Comparison of ENCODE assay signal across 9 cellular contexts in genomic region chr19:56875717-56876116, GRCh38. TPM values are rescaled to one million over a fixed set of nuclear protein-coding genes. Genes with fewer than 3 reads are reported as not detected.
"Had no signal": no experiment of that assay in that cellular context is flagged by ENCODE, and none has a peak within 500 bp of the region (broad histone marks: within the 10 kb centered on the region; RNA-seq: fewer than 3 reads in every experiment).

No MANE protein-coding gene starts in this region.

- H3K4me3 ChIP-seq: GM12878 had no signal

- FAIRE-seq: G401.6, GM12878, GM12891, GM12892, GM18507, GM19239 had no signal

- ATAC-seq: GM12878 had no signal

- DNase-seq: GDM1, GF-D8 had no signal

RNA-seq across cellular contexts. Expression of gene ZIM2, which starts 35.2 kb away (rescaled TPM):
- total RNA-seq: G401, GM12878 had no signal
- polyA plus RNA-seq: GM12878 had no signal
